10 cellular contexts compared by ENCODE assay signal in the genomic region with DNA sequence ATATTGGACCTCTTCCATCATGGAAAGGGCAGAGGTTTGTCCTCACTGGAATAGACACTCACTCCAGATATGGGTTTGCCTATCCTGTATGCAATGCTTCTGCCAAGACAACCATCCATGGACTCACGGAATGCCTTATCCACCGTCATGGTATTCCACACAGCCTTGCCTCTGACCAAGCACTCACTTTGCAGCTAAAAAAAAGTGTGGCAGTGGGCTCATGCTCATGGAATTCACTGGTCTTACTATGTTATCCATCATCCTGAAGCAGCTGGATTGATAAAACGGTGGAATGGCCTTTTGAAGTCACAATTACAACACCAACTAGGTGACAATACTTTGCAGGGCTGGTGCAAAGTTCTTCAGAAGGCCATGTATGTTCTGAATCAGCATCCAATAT. TPM values are rescaled to one million over a fixed set of nuclear protein-coding genes. Genes with fewer than 3 reads are reported as not detected.
"Had no signal": no experiment of that assay in that cellular context is flagged by ENCODE, and none has a peak within 500 bp of the region (broad histone marks: within the 10 kb centered on the region; RNA-seq: fewer than 3 reads in every experiment).

No MANE protein-coding gene starts in this region.

RNA-seq across cellular contexts. Expression of gene GOLT1A, which starts 25.6 kb away (rescaled TPM):
- total RNA-seq: subcutaneous adipose tissue, suprapubic skin, thoracic aorta, tibial nerve, vagina had no signal

RNA-seq across cellular contexts. Expression of gene KISS1, which starts 43.1 kb away (rescaled TPM):
- total RNA-seq: subcutaneous adipose tissue, suprapubic skin, temporal lobe, thoracic aorta, thyroid gland, tibial nerve, transverse colon, urinary bladder, uterus, vagina had no signal
